Comparison of ENCODE assay signal across 1 cellular context in genomic region chr1:6127587-6128163, GRCh38.
TF ChIP-seq lines count a peak whose summit lies in the region.

No MANE protein-coding gene starts in this region.

TF ChIP-seq in WTC11, 78 proteins besides CTCF, POLR2A, EP300 and RAD21 (continued from another document and continues in another):
- TF ChIP-seq ATF2 (CRISPR knock-in tag; IDR thresholded peaks at IDR 0.05; ENCODE audit: borderline replicate concordance, low read depth) (0 out of 2 replicates have a peak, but pooled peaks have one; percentile 19), PRRX2 (CRISPR knock-in tag; IDR thresholded peaks at IDR 0.05) (no peak), ZNF138 (CRISPR knock-in tag; conservative IDR thresholded peaks at IDR 0.05) (no peak), TCF7 (CRISPR knock-in tag; IDR thresholded peaks at IDR 0.05; ENCODE audit: low read depth) (no peak), FOXK1 (CRISPR knock-in tag; IDR thresholded peaks at IDR 0.05) (peak; percentile 82), ZBTB43 (CRISPR knock-in tag; IDR thresholded peaks at IDR 0.05) (peak; percentile 65; the same call in 1 of the 2 replicates), ZNF263 (CRISPR knock-in tag; IDR thresholded peaks at IDR 0.05; ENCODE audit: low read depth) (no peak), HMGA2 (CRISPR knock-in tag; IDR thresholded peaks at IDR 0.05) (no peak), ZNF317 (CRISPR knock-in tag; IDR thresholded peaks at IDR 0.05; ENCODE audit: borderline replicate concordance, low read depth) (no peak), ZNF423 (CRISPR knock-in tag; IDR thresholded peaks at IDR 0.05) (no peak), USF1 (CRISPR knock-in tag; IDR thresholded peaks at IDR 0.05) (peak; percentile 89), IRF1 (CRISPR knock-in tag; IDR thresholded peaks at IDR 0.05) (no peak), ZNF232 (CRISPR knock-in tag; IDR thresholded peaks at IDR 0.05) (peak; percentile 92; the same call in 1 of the 2 replicates), ZBTB21 (CRISPR knock-in tag; IDR thresholded peaks at IDR 0.05; ENCODE audit: borderline replicate concordance) (no peak), ESRRA (CRISPR knock-in tag; IDR thresholded peaks at IDR 0.05; ENCODE audit: borderline replicate concordance) (no peak), AR (CRISPR knock-in tag; IDR thresholded peaks at IDR 0.05) (no peak), NR3C1 (CRISPR knock-in tag; conservative IDR thresholded peaks at IDR 0.05; ENCODE audit: low read depth) (no peak), HMGXB4 (CRISPR knock-in tag; IDR thresholded peaks at IDR 0.05) (no peak), IRF2 (CRISPR knock-in tag; IDR thresholded peaks at IDR 0.05; ENCODE audit: borderline replicate concordance, low read depth) (no peak), GRHL2 (CRISPR knock-in tag; IDR thresholded peaks at IDR 0.05; ENCODE audit: insufficient replicate concordance, severe bottlenecking) (no peak), ATF3 (CRISPR knock-in tag; conservative IDR thresholded peaks at IDR 0.05) (no peak), GTF2I (CRISPR knock-in tag; conservative IDR thresholded peaks at IDR 0.05) (no peak), NFATC4 (CRISPR knock-in tag; IDR thresholded peaks at IDR 0.05) (no peak), CBFB (CRISPR knock-in tag; IDR thresholded peaks at IDR 0.05; ENCODE audit: low read depth) (no peak)
- TF ChIP-seq, protein P1, sequence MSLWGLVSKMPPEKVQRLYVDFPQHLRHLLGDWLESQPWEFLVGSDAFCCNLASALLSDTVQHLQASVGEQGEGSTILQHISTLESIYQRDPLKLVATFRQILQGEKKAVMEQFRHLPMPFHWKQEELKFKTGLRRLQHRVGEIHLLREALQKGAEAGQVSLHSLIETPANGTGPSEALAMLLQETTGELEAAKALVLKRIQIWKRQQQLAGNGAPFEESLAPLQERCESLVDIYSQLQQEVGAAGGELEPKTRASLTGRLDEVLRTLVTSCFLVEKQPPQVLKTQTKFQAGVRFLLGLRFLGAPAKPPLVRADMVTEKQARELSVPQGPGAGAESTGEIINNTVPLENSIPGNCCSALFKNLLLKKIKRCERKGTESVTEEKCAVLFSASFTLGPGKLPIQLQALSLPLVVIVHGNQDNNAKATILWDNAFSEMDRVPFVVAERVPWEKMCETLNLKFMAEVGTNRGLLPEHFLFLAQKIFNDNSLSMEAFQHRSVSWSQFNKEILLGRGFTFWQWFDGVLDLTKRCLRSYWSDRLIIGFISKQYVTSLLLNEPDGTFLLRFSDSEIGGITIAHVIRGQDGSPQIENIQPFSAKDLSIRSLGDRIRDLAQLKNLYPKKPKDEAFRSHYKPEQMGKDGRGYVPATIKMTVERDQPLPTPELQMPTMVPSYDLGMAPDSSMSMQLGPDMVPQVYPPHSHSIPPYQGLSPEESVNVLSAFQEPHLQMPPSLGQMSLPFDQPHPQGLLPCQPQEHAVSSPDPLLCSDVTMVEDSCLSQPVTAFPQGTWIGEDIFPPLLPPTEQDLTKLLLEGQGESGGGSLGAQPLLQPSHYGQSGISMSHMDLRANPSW (CRISPR knock-in tag; conservative IDR thresholded peaks at IDR 0.05; ENCODE audit: low read depth): no peak
- TF ChIP-seq, protein P2, sequence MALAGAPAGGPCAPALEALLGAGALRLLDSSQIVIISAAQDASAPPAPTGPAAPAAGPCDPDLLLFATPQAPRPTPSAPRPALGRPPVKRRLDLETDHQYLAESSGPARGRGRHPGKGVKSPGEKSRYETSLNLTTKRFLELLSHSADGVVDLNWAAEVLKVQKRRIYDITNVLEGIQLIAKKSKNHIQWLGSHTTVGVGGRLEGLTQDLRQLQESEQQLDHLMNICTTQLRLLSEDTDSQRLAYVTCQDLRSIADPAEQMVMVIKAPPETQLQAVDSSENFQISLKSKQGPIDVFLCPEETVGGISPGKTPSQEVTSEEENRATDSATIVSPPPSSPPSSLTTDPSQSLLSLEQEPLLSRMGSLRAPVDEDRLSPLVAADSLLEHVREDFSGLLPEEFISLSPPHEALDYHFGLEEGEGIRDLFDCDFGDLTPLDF (CRISPR knock-in tag; IDR thresholded peaks at IDR 0.05): peak; percentile 75; the same call in 1 of the 2 replicates
- TF ChIP-seq, protein P3, sequence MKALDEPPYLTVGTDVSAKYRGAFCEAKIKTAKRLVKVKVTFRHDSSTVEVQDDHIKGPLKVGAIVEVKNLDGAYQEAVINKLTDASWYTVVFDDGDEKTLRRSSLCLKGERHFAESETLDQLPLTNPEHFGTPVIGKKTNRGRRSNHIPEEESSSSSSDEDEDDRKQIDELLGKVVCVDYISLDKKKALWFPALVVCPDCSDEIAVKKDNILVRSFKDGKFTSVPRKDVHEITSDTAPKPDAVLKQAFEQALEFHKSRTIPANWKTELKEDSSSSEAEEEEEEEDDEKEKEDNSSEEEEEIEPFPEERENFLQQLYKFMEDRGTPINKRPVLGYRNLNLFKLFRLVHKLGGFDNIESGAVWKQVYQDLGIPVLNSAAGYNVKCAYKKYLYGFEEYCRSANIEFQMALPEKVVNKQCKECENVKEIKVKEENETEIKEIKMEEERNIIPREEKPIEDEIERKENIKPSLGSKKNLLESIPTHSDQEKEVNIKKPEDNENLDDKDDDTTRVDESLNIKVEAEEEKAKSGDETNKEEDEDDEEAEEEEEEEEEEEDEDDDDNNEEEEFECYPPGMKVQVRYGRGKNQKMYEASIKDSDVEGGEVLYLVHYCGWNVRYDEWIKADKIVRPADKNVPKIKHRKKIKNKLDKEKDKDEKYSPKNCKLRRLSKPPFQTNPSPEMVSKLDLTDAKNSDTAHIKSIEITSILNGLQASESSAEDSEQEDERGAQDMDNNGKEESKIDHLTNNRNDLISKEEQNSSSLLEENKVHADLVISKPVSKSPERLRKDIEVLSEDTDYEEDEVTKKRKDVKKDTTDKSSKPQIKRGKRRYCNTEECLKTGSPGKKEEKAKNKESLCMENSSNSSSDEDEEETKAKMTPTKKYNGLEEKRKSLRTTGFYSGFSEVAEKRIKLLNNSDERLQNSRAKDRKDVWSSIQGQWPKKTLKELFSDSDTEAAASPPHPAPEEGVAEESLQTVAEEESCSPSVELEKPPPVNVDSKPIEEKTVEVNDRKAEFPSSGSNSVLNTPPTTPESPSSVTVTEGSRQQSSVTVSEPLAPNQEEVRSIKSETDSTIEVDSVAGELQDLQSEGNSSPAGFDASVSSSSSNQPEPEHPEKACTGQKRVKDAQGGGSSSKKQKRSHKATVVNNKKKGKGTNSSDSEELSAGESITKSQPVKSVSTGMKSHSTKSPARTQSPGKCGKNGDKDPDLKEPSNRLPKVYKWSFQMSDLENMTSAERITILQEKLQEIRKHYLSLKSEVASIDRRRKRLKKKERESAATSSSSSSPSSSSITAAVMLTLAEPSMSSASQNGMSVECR (CRISPR knock-in tag; IDR thresholded peaks at IDR 0.05; ENCODE audit: borderline replicate concordance): no peak; the same call in 1 of the 2 replicates
- TF ChIP-seq, protein P4, sequence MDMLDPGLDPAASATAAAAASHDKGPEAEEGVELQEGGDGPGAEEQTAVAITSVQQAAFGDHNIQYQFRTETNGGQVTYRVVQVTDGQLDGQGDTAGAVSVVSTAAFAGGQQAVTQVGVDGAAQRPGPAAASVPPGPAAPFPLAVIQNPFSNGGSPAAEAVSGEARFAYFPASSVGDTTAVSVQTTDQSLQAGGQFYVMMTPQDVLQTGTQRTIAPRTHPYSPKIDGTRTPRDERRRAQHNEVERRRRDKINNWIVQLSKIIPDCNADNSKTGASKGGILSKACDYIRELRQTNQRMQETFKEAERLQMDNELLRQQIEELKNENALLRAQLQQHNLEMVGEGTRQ (CRISPR knock-in tag; IDR thresholded peaks at IDR 0.05): peak; percentile 88
- TF ChIP-seq, protein P5, sequence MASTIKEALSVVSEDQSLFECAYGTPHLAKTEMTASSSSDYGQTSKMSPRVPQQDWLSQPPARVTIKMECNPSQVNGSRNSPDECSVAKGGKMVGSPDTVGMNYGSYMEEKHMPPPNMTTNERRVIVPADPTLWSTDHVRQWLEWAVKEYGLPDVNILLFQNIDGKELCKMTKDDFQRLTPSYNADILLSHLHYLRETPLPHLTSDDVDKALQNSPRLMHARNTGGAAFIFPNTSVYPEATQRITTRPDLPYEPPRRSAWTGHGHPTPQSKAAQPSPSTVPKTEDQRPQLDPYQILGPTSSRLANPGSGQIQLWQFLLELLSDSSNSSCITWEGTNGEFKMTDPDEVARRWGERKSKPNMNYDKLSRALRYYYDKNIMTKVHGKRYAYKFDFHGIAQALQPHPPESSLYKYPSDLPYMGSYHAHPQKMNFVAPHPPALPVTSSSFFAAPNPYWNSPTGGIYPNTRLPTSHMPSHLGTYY (CRISPR knock-in tag; IDR thresholded peaks at IDR 0.05): no peak
- TF ChIP-seq, protein P6, sequence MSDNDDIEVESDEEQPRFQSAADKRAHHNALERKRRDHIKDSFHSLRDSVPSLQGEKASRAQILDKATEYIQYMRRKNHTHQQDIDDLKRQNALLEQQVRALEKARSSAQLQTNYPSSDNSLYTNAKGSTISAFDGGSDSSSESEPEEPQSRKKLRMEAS (CRISPR knock-in tag; IDR thresholded peaks at IDR 0.05): peak; percentile 94
